In the genomic region with DNA sequence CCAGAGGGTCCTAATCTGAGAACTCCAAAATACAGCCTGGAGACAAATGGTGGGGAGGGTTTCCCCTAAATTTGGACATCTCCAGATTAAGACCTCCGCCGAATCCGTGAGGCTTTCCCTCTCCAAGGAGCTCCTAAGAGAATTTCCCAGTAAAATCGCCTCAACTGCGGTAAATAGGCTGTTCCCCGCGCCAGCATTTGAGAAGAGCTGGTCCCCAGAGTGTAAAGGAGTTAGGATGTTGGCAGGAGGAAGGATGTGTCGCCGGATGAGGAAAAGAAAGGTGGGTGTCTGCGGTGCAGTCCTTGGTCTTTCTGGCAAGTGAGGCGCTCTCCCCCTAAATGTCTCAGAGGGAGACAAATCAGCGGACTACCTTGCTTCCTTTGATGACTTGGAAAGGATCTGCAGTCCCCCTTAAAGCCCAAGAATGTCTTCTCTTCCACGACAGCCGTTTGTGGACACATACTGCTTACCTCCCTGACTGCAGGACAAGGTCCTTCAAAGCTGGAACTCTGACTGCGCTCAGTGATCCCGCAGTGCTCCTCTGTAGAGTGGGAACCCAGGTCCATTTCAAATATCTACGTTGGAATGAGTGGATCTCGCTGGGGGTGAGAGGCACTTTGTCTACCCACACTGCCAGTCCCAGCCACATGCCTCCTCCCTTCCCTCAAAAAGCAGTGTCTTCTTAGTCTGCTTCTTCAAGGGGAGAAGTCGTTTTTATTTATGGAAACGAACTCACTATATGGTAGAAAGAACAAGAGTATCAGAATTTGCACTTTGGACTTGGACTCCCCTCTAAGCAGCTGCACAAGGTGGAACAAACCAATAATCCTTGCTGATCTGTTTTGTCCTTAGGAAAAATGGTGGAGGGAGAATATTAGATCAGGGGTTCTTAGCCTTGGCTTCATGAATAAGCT, we compare ENCODE assay signal across 8 cellular contexts. TPM values are rescaled to one million over a fixed set of nuclear protein-coding genes. Genes with fewer than 3 reads are reported as not detected.
A peak's percentile ranks its signal among the peaks of the same experiment; 100 is the strongest.
DNase-seq lines count a peak whose midpoint lies in the region; TF ChIP-seq lines count a peak whose summit lies in the region.

No MANE protein-coding gene starts in this region.

- TF ChIP-seq CTCF in right atrium auricular region (IDR thresholded peaks at IDR 0.05) (no peak), mammary epithelial cell (conservative IDR thresholded peaks at IDR 0.05 in 1 of 2, IDR thresholded peaks at IDR 0.05 in 1 of 2; ENCODE audit: extremely low read depth in 1 of 2, insufficient read depth in 1 of 2, low read depth in 1 of 2, low read length in 2 of 2) (no peak)

- DNase-seq in right atrium auricular region (ENCODE audit: low spot score): no peak
- no peak for DNase-seq in cardiac septum (ENCODE audit: low spot score)
- DNase-seq in mammary epithelial cell: no peak
- DNase-seq in NCI-H2029 (lab: John Stamatoyannopoulos, UW): no peak
- no peak for DNase-seq in UCSD-AML1 (lab: John Stamatoyannopoulos, UW; ENCODE audit: unreplicated experiment)
- DNase-seq in NCI-H2107 (lab: John Stamatoyannopoulos, UW): no peak
- DNase-seq in NCI-H1930 (lab: John Stamatoyannopoulos, UW): no peak

- H3K27me3 ChIP-seq in right atrium auricular region (no peaks in the 10 kb centered on the region), mammary epithelial cell (ENCODE audit: insufficient read depth, low read length) (no peaks in the 10 kb centered on the region), mucosa of stomach (ENCODE audit: control insufficient read depth, insufficient read depth, low read length) (peaks cover 4% of the 10 kb centered on the region)

- peaks cover 37% of the 10 kb centered on the region for H3K79me2 ChIP-seq in mammary epithelial cell (ENCODE audit: insufficient read depth, low read length)

- peak overlapping the region; percentile 77 to 78 for H3K4me3 ChIP-seq in right atrium auricular region
- peak overlapping the region in 2 of 3 experiments; percentile 76 to 87 for H3K4me3 ChIP-seq in mammary epithelial cell (replicated peaks in 1 of 3; ENCODE audit: insufficient read depth in 1 of 3, low read depth in 2 of 3, low read length in 3 of 3)
- H3K4me3 ChIP-seq in mucosa of stomach (ENCODE audit: low read length): peak overlapping the region; percentile 25

- in situ Hi-C loops in mammary epithelial cell (cut with MboI; ENCODE audit: low sequenced_read_pairs in 2 of 2): no loop called here

- no peaks in the 10 kb centered on the region for H3K36me3 ChIP-seq in right atrium auricular region
- H3K36me3 ChIP-seq in mammary epithelial cell (ENCODE audit: insufficient read depth, low read length): no peaks in the 10 kb centered on the region
- no peaks in the 10 kb centered on the region for H3K36me3 ChIP-seq in mucosa of stomach (ENCODE audit: control insufficient read depth, insufficient read depth, low read length)

- CTCF ChIA-PET in mammary epithelial cell (lab: Charles Lee; ENCODE audit: low non-redundant PET): interaction anchor here (0.7 kb wide), 1 partner anchor 62 kb away, joined by 5 read pairs; no protein-coding TSS in a partner anchor

- 46% methylated on average over 18 of the region's 20 CpGs for WGBS in mammary epithelial cell (ENCODE audit: low coverage, missing lambda C conversion rate)

- H3K9ac ChIP-seq in mammary epithelial cell (ENCODE audit: insufficient read depth, low read length): peak overlapping the region; percentile 20
- peak overlapping the region; percentile 29 for H3K9ac ChIP-seq in mucosa of stomach (ENCODE audit: low read length)

- H3K27ac ChIP-seq in right atrium auricular region (peak overlapping the region; percentile 56 to 66), mammary epithelial cell (ENCODE audit: insufficient read depth, low read depth, low read length) (no peak overlapping the region)

- peaks cover 0 to 27% of the 10 kb centered on the region in 2 donors for H3K4me1 ChIP-seq in right atrium auricular region
- H3K4me1 ChIP-seq in mammary epithelial cell (ENCODE audit: insufficient read depth, low read length): peaks cover 38% of the 10 kb centered on the region
- peaks cover 17% of the 10 kb centered on the region for H3K4me1 ChIP-seq in mucosa of stomach (ENCODE audit: control insufficient read depth, insufficient read depth, low read length)

- peak overlapping the region; percentile 80 for H2AFZ ChIP-seq in mammary epithelial cell (ENCODE audit: low read depth, low read length)

- H3K9me3 ChIP-seq in right atrium auricular region: no peaks in the 10 kb centered on the region
- no peaks in the 10 kb centered on the region for H3K9me3 ChIP-seq in mammary epithelial cell (replicated peaks; ENCODE audit: insufficient read depth, low read length)
- no peaks in the 10 kb centered on the region for H3K9me3 ChIP-seq in mucosa of stomach (ENCODE audit: control insufficient read depth, low read length)

- no peaks in the 10 kb centered on the region for H4K20me1 ChIP-seq in mammary epithelial cell (ENCODE audit: insufficient read depth, low read length)

- H3K4me2 ChIP-seq in mammary epithelial cell (ENCODE audit: insufficient read depth, low read depth, low read length): peak overlapping the region; percentile 86

- intact Hi-C loops in cardiac septum (cut with DNase I): loop anchor here (5.0 kb wide), 1 partner anchor 45 kb away; no protein-coding TSS in a partner anchor
- intact Hi-C loops in mammary epithelial cell (cut with micrococcal nuclease): loop anchor here (2.0 kb wide), 3 partner anchors 21 to 47 kb away; no protein-coding TSS in a partner anchor

- BruUV-seq in mammary epithelial cell (replicated peaks; lab: Mats Ljungman, UMichigan): no TSS peak

- dilution Hi-C loops in mammary epithelial cell (cut with HindIII; ENCODE audit: low sequenced_read_pairs): no loop called here

RNA-seq across cellular contexts. Expression of a gene that starts 1.0 kb away (rescaled TPM):
- 10 to 100 TPM; 10.5 to 20.4 TPM for total RNA-seq in right atrium auricular region
- 19.5 TPM for total RNA-seq in cardiac septum
- 10 to 100 TPM; 40.8 to 76.5 TPM for total RNA-seq in mammary epithelial cell
- polyA plus RNA-seq in mammary epithelial cell: 31.5 TPM
- polyA minus RNA-seq in mammary epithelial cell: 142 TPM

Comparison
In these comparisons a context has a peak if more than half of its experiments do, and no peak if none do; other contexts are left out.
1. H3K4me3 ChIP-seq: peak in every context shown above with its lines; median percentile 82 in mammary epithelial cell; 78 in right atrium auricular region; 25 in mucosa of stomach.